In the genomic region with DNA sequence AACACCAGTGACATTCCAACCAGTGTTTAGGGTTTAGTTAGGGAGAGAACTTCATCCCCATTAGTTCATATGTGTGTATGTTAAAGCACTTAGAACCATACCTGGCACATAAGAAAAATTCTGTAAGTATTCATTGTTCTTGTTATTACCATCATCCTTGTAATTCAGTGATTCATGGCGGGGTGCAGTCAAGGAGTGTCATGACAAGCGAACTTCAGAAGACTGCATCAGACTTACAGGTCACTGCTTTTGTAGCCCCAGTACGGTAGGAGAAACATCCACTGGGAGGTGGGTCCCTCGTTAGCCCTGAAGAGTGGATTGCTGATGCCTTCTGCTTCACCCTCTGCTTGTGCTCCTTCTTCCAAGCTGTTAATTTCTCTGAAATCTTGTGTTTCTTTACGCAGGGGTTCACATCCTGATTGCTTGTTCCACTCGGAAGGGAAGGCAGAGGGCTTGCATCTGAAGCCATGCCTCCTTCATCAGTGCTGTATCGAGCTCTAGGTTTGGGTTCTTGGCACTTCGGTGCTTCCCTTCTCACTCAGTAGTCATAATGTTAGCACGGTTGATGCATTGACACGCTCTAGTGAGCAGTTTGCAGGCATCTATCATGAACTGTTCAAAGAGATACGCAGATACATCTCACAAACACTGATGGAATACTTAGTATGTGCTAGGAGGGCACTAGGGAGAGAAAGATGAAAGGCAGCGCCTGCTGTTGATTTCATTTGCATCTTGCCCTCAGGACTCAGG, we compare ENCODE assay signal across 19 cellular contexts.
"Had no signal": no experiment of that assay in that cellular context is flagged by ENCODE, and none has a peak within 500 bp of the region (broad histone marks: within the 10 kb centered on the region; RNA-seq: fewer than 3 reads in every experiment).

No MANE protein-coding gene starts in this region.

- DNase-seq: activated CD4-positive, alpha-beta T cell treated with anti-CD3 and anti-CD28 coated beads for 4 hours; activated CD8-positive, alpha-beta T cell treated with anti-CD3 and anti-CD28 coated beads, Interleukin-2, amount 10 ng/mL, durations not matched to agents 7 days and 5 days; activated naive CD4-positive, alpha-beta T cell treated with Interleukin-2 at 50 U/mL for 16 hours; activated naive CD8-positive, alpha-beta T cell treated with anti-CD3 and anti-CD28 coated beads, Interleukin-2, amount 50 U/mL, for 24 hours; caudate nucleus; cortex of kidney; effector memory CD4-positive, alpha-beta T cell; left cardiac atrium; naive thymus-derived CD4-positive, alpha-beta T cell; occipital lobe; sigmoid colon; stimulated activated CD4-positive, alpha-beta T cell treated with anti-CD3 and anti-CD28 coated beads, Interleukin-12 subunit alpha, Interleukin-12 subunit beta, amount 100 ng/mL, for 4 hours; stimulated activated naive CD8-positive, alpha-beta T cell treated with anti-CD3 and anti-CD28 coated beads, Interleukin-15, Interleukin-2, amounts not matched to agents 100 U/mL and 50 U/mL, for 24 hours; T-helper 1 cell; upper lobe of right lung; WERI-Rb-1 had no signal

- H3K27me3 ChIP-seq: ascending aorta, upper lobe of right lung had no signal

- H3K4me3 ChIP-seq: ascending aorta, lung, sigmoid colon, suprapubic skin, upper lobe of right lung had no signal

- H3K27ac ChIP-seq: ascending aorta, sigmoid colon, suprapubic skin, upper lobe of right lung, WERI-Rb-1 had no signal

- H3K9me3 ChIP-seq: ascending aorta, sigmoid colon, suprapubic skin, upper lobe of right lung had no signal

- H3K4me1 ChIP-seq: ascending aorta, sigmoid colon, upper lobe of right lung had no signal

- H3K36me3 ChIP-seq: ascending aorta, sigmoid colon, suprapubic skin, upper lobe of right lung, WERI-Rb-1 had no signal
